Comparison of ENCODE assay signal across 30 cellular contexts in genomic region chr20:8143474-8143873, GRCh38.
"Had no signal": no experiment of that assay in that cellular context is flagged by ENCODE, and none has a peak within 500 bp of the region (broad histone marks: within the 10 kb centered on the region; RNA-seq: fewer than 3 reads in every experiment).

No MANE protein-coding gene starts in this region.

- H3K9me3 ChIP-seq: ascending aorta, breast epithelium, heart left ventricle had no signal

- H3K4me3 ChIP-seq: ascending aorta, breast epithelium, cardiac muscle cell, coronary artery, dorsolateral prefrontal cortex, heart left ventricle had no signal

- H3K4me3 Mint-ChIP-seq: activated CD4-positive, alpha-beta memory T cell treated with anti-CD3 and anti-CD28 coated beads for 36 hours; activated CD4-positive, alpha-beta T cell treated with anti-CD3 and anti-CD28 coated beads for 36 hours; activated CD4-positive, alpha-beta T cell treated with anti-CD3 and anti-CD28 coated beads, Interleukin-2, amount 10 ng/mL, durations not matched to agents 24 days and 14 days; activated CD8-positive, alpha-beta memory T cell treated with anti-CD3 and anti-CD28 coated beads, Interleukin-2, amount 10 ng/mL, durations not matched to agents 7 days and 5 days; activated CD8-positive, alpha-beta T cell treated with anti-CD3 and anti-CD28 coated beads, Interleukin-2, amount 10 ng/mL, durations not matched to agents 7 days and 5 days; activated naive CD4-positive, alpha-beta T cell treated with anti-CD3 and anti-CD28 coated beads, Interleukin-2, amount 10 ng/mL, durations not matched to agents 7 days and 5 days; activated naive CD8-positive, alpha-beta T cell treated with anti-CD3 and anti-CD28 coated beads, Interleukin-2, amount 10 ng/mL, durations not matched to agents 7 days and 5 days; activated T-helper 1 cell treated with anti-CD3 and anti-CD28 coated beads, Interleukin-12 subunit alpha, Interleukin-12 subunit beta, Interleukin-2, Interleukin-4 antibody, amounts not matched to agents 30 ng/mL and 10 ng/mL and 1 ng/mL, durations not matched to agents 14 hours and 24 hours and 36 hours; brain; dendritic cell treated with granulocyte-macrophage colony-stimulating factor and Interleukin-4, amounts not matched to agents 40 ng/mL and 50 ng/mL, for 4 days; endodermal cell had no signal

- H3K36me3 ChIP-seq: ascending aorta, breast epithelium, cardiac muscle cell, heart left ventricle had no signal

- H3K4me1 ChIP-seq: breast epithelium had no signal

- H3K27me3 ChIP-seq: ascending aorta, breast epithelium, cardiac muscle cell, heart left ventricle had no signal

- H3K27me3 Mint-ChIP-seq: activated CD4-positive, alpha-beta T cell treated with anti-CD3 and anti-CD28 coated beads for 36 hours; activated CD8-positive, alpha-beta memory T cell treated with anti-CD3 and anti-CD28 coated beads, Interleukin-2, amount 10 ng/mL, durations not matched to agents 7 days and 5 days; activated naive CD4-positive, alpha-beta T cell treated with anti-CD3 and anti-CD28 coated beads, Interleukin-2, amount 10 ng/mL, durations not matched to agents 7 days and 5 days; brain; dendritic cell treated with granulocyte-macrophage colony-stimulating factor and Interleukin-4, amounts not matched to agents 40 ng/mL and 50 ng/mL, for 4 days had no signal

- H3K27ac Mint-ChIP-seq: activated CD4-positive, alpha-beta memory T cell treated with anti-CD3 and anti-CD28 coated beads for 36 hours; activated CD4-positive, alpha-beta T cell treated with anti-CD3 and anti-CD28 coated beads for 36 hours; activated CD4-positive, alpha-beta T cell treated with anti-CD3 and anti-CD28 coated beads, Interleukin-2, amount 10 ng/mL, durations not matched to agents 24 days and 14 days; activated CD8-positive, alpha-beta memory T cell treated with anti-CD3 and anti-CD28 coated beads, Interleukin-2, amount 10 ng/mL, durations not matched to agents 7 days and 5 days; activated CD8-positive, alpha-beta T cell treated with anti-CD3 and anti-CD28 coated beads, Interleukin-2, amount 10 ng/mL, durations not matched to agents 7 days and 5 days; activated naive CD4-positive, alpha-beta T cell treated with anti-CD3 and anti-CD28 coated beads, Interleukin-2, amount 50 U/mL, for 72 hours; activated naive CD8-positive, alpha-beta T cell treated with anti-CD3 and anti-CD28 coated beads, Interleukin-2, amount 10 ng/mL, durations not matched to agents 7 days and 5 days; activated T-helper 1 cell treated with anti-CD3 and anti-CD28 coated beads, Interleukin-12 subunit alpha, Interleukin-12 subunit beta, Interleukin-2, Interleukin-4 antibody, amounts not matched to agents 30 ng/mL and 10 ng/mL and 1 ng/mL, durations not matched to agents 14 hours and 24 hours and 36 hours; brain; dendritic cell treated with granulocyte-macrophage colony-stimulating factor and Interleukin-4, amounts not matched to agents 40 ng/mL and 50 ng/mL, for 4 days; endodermal cell had no signal

- H3K36me3 Mint-ChIP-seq: activated CD4-positive, alpha-beta memory T cell treated with anti-CD3 and anti-CD28 coated beads for 36 hours; activated CD8-positive, alpha-beta memory T cell treated with anti-CD3 and anti-CD28 coated beads, Interleukin-2, amount 10 ng/mL, durations not matched to agents 7 days and 5 days; activated naive CD4-positive, alpha-beta T cell treated with anti-CD3 and anti-CD28 coated beads, Interleukin-2, amount 10 ng/mL, durations not matched to agents 7 days and 5 days; activated naive CD4-positive, alpha-beta T cell treated with anti-CD3 and anti-CD28 coated beads, Interleukin-2, amount 50 U/mL, for 72 hours; activated naive CD8-positive, alpha-beta T cell treated with anti-CD3 and anti-CD28 coated beads, Interleukin-2, amount 10 ng/mL, durations not matched to agents 7 days and 5 days had no signal

- H3K27ac ChIP-seq: ascending aorta, breast epithelium, cardiac muscle cell, coronary artery had no signal

- DNase-seq: activated CD4-positive, alpha-beta memory T cell treated with anti-CD3 and anti-CD28 coated beads for 36 hours; activated CD4-positive, alpha-beta T cell treated with anti-CD3 and anti-CD28 coated beads for 36 hours; activated CD4-positive, alpha-beta T cell treated with anti-CD3 and anti-CD28 coated beads, Interleukin-2, amount 10 ng/mL, durations not matched to agents 24 days and 14 days; activated CD4-positive, CD25-positive, alpha-beta regulatory T cell; activated CD4-positive, CD25-positive, alpha-beta regulatory T cell treated with anti-CD3 and anti-CD28 coated beads, Interleukin-2, amount 50 U/mL, for 72 hours; activated CD8-positive, alpha-beta memory T cell treated with anti-CD3 and anti-CD28 coated beads, Interleukin-2, amount 10 ng/mL, durations not matched to agents 7 days and 5 days; activated CD8-positive, alpha-beta memory T cell treated with anti-CD3 and anti-CD28 coated beads, Interleukin-2, amount 50 U/mL, for 4 hours; activated CD8-positive, alpha-beta T cell treated with anti-CD3 and anti-CD28 coated beads, Interleukin-2, amount 10 ng/mL, durations not matched to agents 7 days and 5 days; activated gamma-delta T cell; activated naive CD4-positive, alpha-beta T cell; activated naive CD4-positive, alpha-beta T cell treated with anti-CD3 and anti-CD28 coated beads, Interleukin-2, amount 10 ng/mL, durations not matched to agents 7 days and 5 days; activated naive CD8-positive, alpha-beta T cell treated with anti-CD3 and anti-CD28 coated beads, Interleukin-2, amount 10 ng/mL, durations not matched to agents 7 days and 5 days; activated T-cell treated with anti-CD3 and anti-CD28 coated beads, Interleukin-2, amount 50 U/mL, for 1 hour; activated T-cell treated with anti-CD3 and anti-CD28 coated beads, Interleukin-2, amount 50 U/mL, for 48 hours; central memory CD4-positive, alpha-beta T cell; dorsolateral prefrontal cortex; effector memory CD4-positive, alpha-beta T cell; endodermal cell; foreskin fibroblast; heart left ventricle; T-helper 2 cell had no signal

- H3K9me3 Mint-ChIP-seq: activated CD4-positive, alpha-beta memory T cell treated with anti-CD3 and anti-CD28 coated beads for 36 hours; activated CD4-positive, alpha-beta T cell treated with anti-CD3 and anti-CD28 coated beads, Interleukin-2, amount 10 ng/mL, durations not matched to agents 24 days and 14 days; activated naive CD4-positive, alpha-beta T cell treated with anti-CD3 and anti-CD28 coated beads, Interleukin-2, amount 10 ng/mL, durations not matched to agents 7 days and 5 days; activated naive CD4-positive, alpha-beta T cell treated with anti-CD3 and anti-CD28 coated beads, Interleukin-2, amount 50 U/mL, for 72 hours; activated naive CD8-positive, alpha-beta T cell treated with anti-CD3 and anti-CD28 coated beads, Interleukin-2, amount 10 ng/mL, durations not matched to agents 7 days and 5 days; activated T-helper 1 cell treated with anti-CD3 and anti-CD28 coated beads, Interleukin-12 subunit alpha, Interleukin-12 subunit beta, Interleukin-2, Interleukin-4 antibody, amounts not matched to agents 30 ng/mL and 10 ng/mL and 1 ng/mL, durations not matched to agents 14 hours and 24 hours and 36 hours; brain; dendritic cell treated with granulocyte-macrophage colony-stimulating factor and Interleukin-4, amounts not matched to agents 40 ng/mL and 50 ng/mL, for 4 days; endodermal cell had no signal

- ATAC-seq: activated CD4-positive, alpha-beta T cell treated with anti-CD3 and anti-CD28 coated beads for 36 hours; activated CD8-positive, alpha-beta memory T cell treated with anti-CD3 and anti-CD28 coated beads, Interleukin-2, amount 10 ng/mL, durations not matched to agents 7 days and 5 days; activated CD8-positive, alpha-beta T cell treated with anti-CD3 and anti-CD28 coated beads, Interleukin-2, amount 10 ng/mL, durations not matched to agents 7 days and 5 days; activated naive CD4-positive, alpha-beta T cell treated with anti-CD3 and anti-CD28 coated beads, Interleukin-2, amount 50 U/mL, for 72 hours; esophagus mucosa; heart left ventricle had no signal
